In the genomic region with DNA sequence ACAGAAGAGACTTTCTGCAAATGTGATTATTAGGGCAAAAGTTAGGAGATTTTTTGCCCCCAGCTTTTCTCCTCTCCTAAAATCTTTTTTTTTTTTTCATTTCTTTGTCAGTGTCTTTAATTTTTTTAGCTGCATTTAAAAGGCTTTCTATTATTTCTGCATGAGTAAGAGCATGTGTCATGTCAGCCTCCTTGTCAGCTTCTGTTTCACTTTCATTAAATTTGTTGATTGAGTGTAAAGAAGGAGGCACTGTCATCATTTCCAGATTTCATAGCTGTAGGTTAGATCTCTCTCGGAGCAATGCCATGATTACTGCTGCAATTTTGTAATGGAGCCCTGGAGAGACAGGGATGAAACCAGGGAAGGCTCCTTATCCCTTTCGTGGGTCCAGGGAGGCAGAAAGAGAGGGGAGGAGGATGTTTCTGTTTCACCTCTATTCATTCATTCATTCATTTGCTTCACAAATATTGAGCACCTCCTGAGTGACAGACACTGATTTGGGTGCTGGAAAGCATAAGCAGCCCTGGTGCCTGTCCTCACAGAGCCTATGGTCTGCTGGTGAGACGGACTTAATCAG, we compare ENCODE assay signal across 9 cellular contexts. TPM values are rescaled to one million over a fixed set of nuclear protein-coding genes. Genes with fewer than 3 reads are reported as not detected.
DNase-seq lines count a peak whose midpoint lies in the region; ATAC-seq and TF ChIP-seq lines count a peak whose summit lies in the region.
"Had no signal": no experiment of that assay in that cellular context is flagged by ENCODE, and none has a peak within 500 bp of the region (broad histone marks: within the 10 kb centered on the region; RNA-seq: fewer than 3 reads in every experiment).

No MANE protein-coding gene starts in this region.

- intact Hi-C loops in gastrocnemius medialis (cut with DNase I; ENCODE audit: low total_unique reads): no loop called here
- intact Hi-C loops in Right ventricle myocardium superior (cut with DNase I): no loop called here

- no peak for DNase-seq in activated naive CD4-positive, alpha-beta T cell treated with Interleukin-2 at 50 U/mL for 16 hours
- DNase-seq in T-helper 17 cell: no peak
- DNase-seq in gastrocnemius medialis: no peak
- no peak for DNase-seq in NCI-H510A treated with DMSO at 0.1 percent for 48 hours (lab: John Stamatoyannopoulos, UW)
- DNase-seq in Right ventricle myocardium superior: no peak
- DNase-seq: transverse colon had no signal

- H3K4me1 Mint-ChIP-seq in activated naive CD4-positive, alpha-beta T cell treated with anti-CD3 and anti-CD28 coated beads, Interleukin-2, amount 50 U/mL, for 24 hours: peaks cover 37% of the 10 kb centered on the region
- H3K4me1 Mint-ChIP-seq in T-helper 17 cell: peaks cover 37% of the 10 kb centered on the region
- peaks cover 24% of the 10 kb centered on the region for H3K4me1 Mint-ChIP-seq in stimulated activated naive CD8-positive, alpha-beta T cell treated with anti-CD3 and anti-CD28 coated beads, Interleukin-15, Interleukin-2, amounts not matched to agents 100 ng/mL and 50 ng/mL, for 24 hours (ENCODE audit: low read depth)

- peak overlapping the region; percentile 81 for H3K4me3 Mint-ChIP-seq in activated naive CD4-positive, alpha-beta T cell treated with anti-CD3 and anti-CD28 coated beads, Interleukin-2, amount 50 U/mL, for 24 hours
- H3K4me3 Mint-ChIP-seq in T-helper 17 cell: peak overlapping the region; percentile 84
- peak overlapping the region; percentile 62 for H3K4me3 Mint-ChIP-seq in stimulated activated naive CD8-positive, alpha-beta T cell treated with anti-CD3 and anti-CD28 coated beads, Interleukin-15, Interleukin-2, amounts not matched to agents 100 ng/mL and 50 ng/mL, for 24 hours

- H3K27ac ChIP-seq in gastrocnemius medialis: no peak overlapping the region
- H3K27ac ChIP-seq: transverse colon had no signal

- TF ChIP-seq POLR2A in gastrocnemius medialis (IDR thresholded peaks at IDR 0.05): no peak

- no peaks in the 10 kb centered on the region for H3K9me3 Mint-ChIP-seq in activated naive CD4-positive, alpha-beta T cell treated with anti-CD3 and anti-CD28 coated beads, Interleukin-2, amount 50 U/mL, for 24 hours
- no peaks in the 10 kb centered on the region for H3K9me3 Mint-ChIP-seq in stimulated activated naive CD8-positive, alpha-beta T cell treated with anti-CD3 and anti-CD28 coated beads, Interleukin-15, Interleukin-2, amounts not matched to agents 100 ng/mL and 50 ng/mL, for 24 hours

- H3K9me3 ChIP-seq in T-helper 17 cell (ENCODE audit: control insufficient read depth, low read length, poor library complexity, severe bottlenecking): no peaks in the 10 kb centered on the region
- no peaks in the 10 kb centered on the region for H3K9me3 ChIP-seq in gastrocnemius medialis
- H3K9me3 ChIP-seq: transverse colon had no signal

- H3K4me3 ChIP-seq in gastrocnemius medialis: no peak overlapping the region
- H3K4me3 ChIP-seq: transverse colon had no signal

- H3K36me3 ChIP-seq in gastrocnemius medialis: no peaks in the 10 kb centered on the region
- H3K36me3 ChIP-seq: transverse colon had no signal

- H3K27me3 Mint-ChIP-seq in activated naive CD4-positive, alpha-beta T cell treated with anti-CD3 and anti-CD28 coated beads, Interleukin-2, amount 50 U/mL, for 24 hours: no peaks in the 10 kb centered on the region
- H3K27me3 Mint-ChIP-seq in T-helper 17 cell: no peaks in the 10 kb centered on the region
- peaks cover 6% of the 10 kb centered on the region for H3K27me3 Mint-ChIP-seq in stimulated activated naive CD8-positive, alpha-beta T cell treated with anti-CD3 and anti-CD28 coated beads, Interleukin-15, Interleukin-2, amounts not matched to agents 100 ng/mL and 50 ng/mL, for 24 hours

- H3K4me1 ChIP-seq in gastrocnemius medialis: no peaks in the 10 kb centered on the region

- in situ Hi-C loops in gastrocnemius medialis (cut with MboI; ENCODE audit: low sequenced_read_pairs in 4 of 4): loop anchor here in 1 of 4 donors (10.0 kb wide), 1 partner anchor 352 kb away; no protein-coding TSS in a partner anchor

- H3K27me3 ChIP-seq in gastrocnemius medialis: no peaks in the 10 kb centered on the region
- H3K27me3 ChIP-seq: transverse colon had no signal

- no peak for TF ChIP-seq CTCF in gastrocnemius medialis (IDR thresholded peaks at IDR 0.05 in 4 of 5, conservative IDR thresholded peaks at IDR 0.05 in 1 of 5)

- H3K27ac Mint-ChIP-seq in activated naive CD4-positive, alpha-beta T cell treated with anti-CD3 and anti-CD28 coated beads, Interleukin-2, amount 50 U/mL, for 24 hours: peak overlapping the region; percentile 88
- H3K27ac Mint-ChIP-seq in T-helper 17 cell: peak overlapping the region; percentile 71
- H3K27ac Mint-ChIP-seq in stimulated activated naive CD8-positive, alpha-beta T cell treated with anti-CD3 and anti-CD28 coated beads, Interleukin-15, Interleukin-2, amounts not matched to agents 100 ng/mL and 50 ng/mL, for 24 hours: peak overlapping the region; percentile 74

- ATAC-seq in HG02884 (IDR thresholded peaks at IDR 0.05; ENCODE audit: unreplicated experiment) (peak; percentile 94), T-helper 17 cell (peak; percentile 75), gastrocnemius medialis (no peak), Right ventricle myocardium superior (ENCODE audit: poor library complexity) (no peak)

- H3K36me3 Mint-ChIP-seq in activated naive CD4-positive, alpha-beta T cell treated with anti-CD3 and anti-CD28 coated beads, Interleukin-2, amount 50 U/mL, for 24 hours: no peaks in the 10 kb centered on the region
- no peaks in the 10 kb centered on the region for H3K36me3 Mint-ChIP-seq in T-helper 17 cell (ENCODE audit: low read depth)
- H3K36me3 Mint-ChIP-seq in stimulated activated naive CD8-positive, alpha-beta T cell treated with anti-CD3 and anti-CD28 coated beads, Interleukin-15, Interleukin-2, amounts not matched to agents 100 ng/mL and 50 ng/mL, for 24 hours (ENCODE audit: low read depth): no peaks in the 10 kb centered on the region

RNA-seq across cellular contexts. Expression of gene SGMS1, which starts 13.3 kb away (rescaled TPM):
- 10 to 100 TPM; 45.3 to 51.3 TPM for total RNA-seq in T-helper 17 cell
- 10 to 100 TPM; 17.6 to 30.7 (median 25.0) TPM for total RNA-seq in gastrocnemius medialis
- total RNA-seq in Right ventricle myocardium superior: 18.3 TPM

Comparison
In these comparisons a context has a peak if more than half of its experiments do, and no peak if none do; other contexts are left out.
1. ATAC-seq: peak in HG02884 (single experiment) and T-helper 17 cell (single experiment); none in gastrocnemius medialis (0 of 2) and Right ventricle myocardium superior (single experiment).
2. Peak in every context shown above with its lines, with median percentiles within 50 percentile points of each other: H3K27ac Mint-ChIP-seq and H3K4me3 Mint-ChIP-seq.